ENCODE assay signal across 8 cellular contexts in the genomic region with DNA sequence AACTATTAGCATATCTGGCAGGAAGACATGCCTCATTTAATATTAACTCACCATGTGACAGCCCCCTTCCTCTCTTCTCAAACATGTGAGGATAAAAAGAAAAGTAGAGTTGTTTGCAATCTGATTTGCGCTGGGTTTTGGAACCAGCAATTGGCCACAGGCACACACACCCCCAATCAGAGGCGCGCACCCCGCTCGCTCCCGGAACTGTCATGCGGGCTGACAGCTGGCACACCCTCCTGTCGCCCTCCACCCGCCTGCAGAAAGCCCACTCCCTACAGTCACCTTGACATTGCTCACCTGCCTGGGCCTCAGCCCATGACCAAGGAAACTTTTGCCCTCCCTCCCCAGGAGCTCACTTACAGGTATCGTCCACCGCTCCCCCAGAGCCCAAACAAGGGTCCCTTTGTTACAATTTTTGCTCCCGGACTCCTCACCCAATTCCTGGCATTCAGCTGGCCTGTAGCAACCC. TPM values are rescaled to one million over a fixed set of nuclear protein-coding genes. Genes with fewer than 3 reads are reported as not detected.
DNase-seq lines count a peak whose midpoint lies in the region; ATAC-seq and TF ChIP-seq lines count a peak whose summit lies in the region.

No MANE protein-coding gene starts in this region.

- H3K27ac Mint-ChIP-seq in stimulated activated effector memory CD8-positive, alpha-beta T cell treated with anti-CD3 and anti-CD28 coated beads, Interleukin-12 subunit alpha, Interleukin-12 subunit beta, amount 100 ng/mL, for 72 hours: no peak overlapping the region

- H3K36me3 ChIP-seq in brain microvascular endothelial cell (replicated peaks) (no peaks in the 10 kb centered on the region), kidney epithelial cell (ENCODE audit: control insufficient read depth, insufficient read depth, low read length) (no peaks in the 10 kb centered on the region)

- peak overlapping the region; percentile 74 for H3K4me3 ChIP-seq in brain microvascular endothelial cell (ENCODE audit: low read depth, low read length)
- peak overlapping the region; percentile 63 for H3K4me3 ChIP-seq in kidney epithelial cell (ENCODE audit: low read depth, low read length)

- H3K27me3 ChIP-seq in brain microvascular endothelial cell (replicated peaks) (no peaks in the 10 kb centered on the region), kidney epithelial cell (ENCODE audit: control insufficient read depth, insufficient read depth, low read length) (no peaks in the 10 kb centered on the region)

- peak overlapping the region; percentile 67 for H3K27ac ChIP-seq in brain microvascular endothelial cell

- TF ChIP-seq CTCF in brain microvascular endothelial cell (IDR thresholded peaks at IDR 0.05; ENCODE audit: low read depth, low read length, missing control alignments) (no peak), kidney epithelial cell (IDR thresholded peaks at IDR 0.05; ENCODE audit: insufficient read depth, low read length, poor library complexity, severe bottlenecking) (no peak)

- no peaks in the 10 kb centered on the region for H3K4me1 Mint-ChIP-seq in stimulated activated effector memory CD8-positive, alpha-beta T cell treated with anti-CD3 and anti-CD28 coated beads, Interleukin-12 subunit alpha, Interleukin-12 subunit beta, amount 100 ng/mL, for 72 hours

- H3K9me3 Mint-ChIP-seq in stimulated activated effector memory CD8-positive, alpha-beta T cell treated with anti-CD3 and anti-CD28 coated beads, Interleukin-12 subunit alpha, Interleukin-12 subunit beta, amount 100 ng/mL, for 72 hours: no peaks in the 10 kb centered on the region

- peak; percentile 27 for ATAC-seq in stimulated activated effector memory CD8-positive, alpha-beta T cell treated with anti-CD3 and anti-CD28 coated beads, Interleukin-12 subunit alpha, Interleukin-12 subunit beta, amount 100 ng/mL, for 72 hours

- peak overlapping the region; percentile 55 for H3K4me3 Mint-ChIP-seq in stimulated activated effector memory CD8-positive, alpha-beta T cell treated with anti-CD3 and anti-CD28 coated beads, Interleukin-12 subunit alpha, Interleukin-12 subunit beta, amount 100 ng/mL, for 72 hours

- no peaks in the 10 kb centered on the region for H3K36me3 Mint-ChIP-seq in stimulated activated effector memory CD8-positive, alpha-beta T cell treated with anti-CD3 and anti-CD28 coated beads, Interleukin-12 subunit alpha, Interleukin-12 subunit beta, amount 100 ng/mL, for 72 hours

- in situ Hi-C loops in brain microvascular endothelial cell (cut with HindIII; ENCODE audit: low pct_ligation_motif_present, low sequenced_read_pairs): no loop called here

- DNase-seq in ELR (ENCODE audit: low read depth) (peak; percentile 21), NCI-H2107 treated with DMSO at 0.1 percent for 48 hours (lab: John Stamatoyannopoulos, UW; ENCODE audit: unreplicated experiment) (peak; percentile 34), brain microvascular endothelial cell (no peak), kidney epithelial cell (ENCODE audit: low read depth) (no peak), NCI-H187 (lab: John Stamatoyannopoulos, UW) (no peak), GOT3 (lab: John Stamatoyannopoulos, UW) (no peak)
- no peak for DNase-seq in stimulated activated effector memory CD8-positive, alpha-beta T cell treated with anti-CD3 and anti-CD28 coated beads, Interleukin-12 subunit alpha, Interleukin-12 subunit beta, amount 100 ng/mL, for 72 hours (ENCODE audit: low spot score in 2 of 2)
- DNase-seq in activated CD4-positive, CD25-positive, alpha-beta regulatory T cell treated with anti-CD3 and anti-CD28 coated beads, Interleukin-2, amount 50 U/mL, for 72 hours: no peak

RNA-seq across cellular contexts. Expression of a gene that starts 1.1 kb away (rescaled TPM):
- 57.2 and 60.8 TPM in 2 replicates for total RNA-seq in kidney epithelial cell

Comparison
In these comparisons a context has a peak if more than half of its experiments do, and no peak if none do; other contexts are left out.
1. DNase-seq: peak in ELR (single experiment) and NCI-H2107 treated with DMSO at 0.1 percent for 48 hours (single experiment); none in brain microvascular endothelial cell (single experiment), kidney epithelial cell (single experiment), stimulated activated effector memory CD8-positive, alpha-beta T cell treated with anti-CD3 and anti-CD28 coated beads, Interleukin-12 subunit alpha, Interleukin-12 subunit beta, amount 100 ng/mL, for 72 hours (0 of 2), activated CD4-positive, CD25-positive, alpha-beta regulatory T cell treated with anti-CD3 and anti-CD28 coated beads, Interleukin-2, amount 50 U/mL, for 72 hours (single experiment), NCI-H187 (0 of 2) and GOT3 (single experiment).